Comparison of ENCODE assay signal across 8 cellular contexts in genomic region chr22:37563153-37564081, GRCh38. TPM values are rescaled to one million over a fixed set of nuclear protein-coding genes. Genes with fewer than 3 reads are reported as not detected.
DNase-seq lines count a peak whose midpoint lies in the region; ATAC-seq and TF ChIP-seq lines count a peak whose summit lies in the region.

No MANE protein-coding gene starts in this region.

- POLR2A ChIA-PET in MCF 10A (lab: Yijun Ruan, JAX): interaction anchor here (0.5 to 8.6 kb wide), 14 partner anchors 7 to 1754 kb away, joined by 3 to 194 read pairs (median 4); partner anchors contain the start of gene GGA1

- CTCF ChIA-PET in MCF 10A (lab: Yijun Ruan, JAX): interaction anchor here (0.6 to 15.3 kb wide), 14 partner anchors 7 to 245 kb away, joined by 3 to 667 read pairs (median 4); partner anchors contain the start of gene LGALS2

- H3K27ac ChIP-seq in suprapubic skin: peak overlapping the region; percentile 99

- peaks cover 23% of the 10 kb centered on the region for H3K36me3 Mint-ChIP-seq in MCF 10A (ENCODE audit: insufficient read depth, unreplicated experiment)

- H3K4me3 ChIP-seq in suprapubic skin: no peak overlapping the region

- H3K4me1 ChIP-seq in suprapubic skin: peaks cover 87% of the 10 kb centered on the region

- intact Hi-C loops in MCF 10A (cut with micrococcal nuclease) (loop anchor here (10.0 kb wide), 1 partner anchor 89 kb away; no protein-coding TSS in a partner anchor), left colon (cut with DNase I, micrococcal nuclease) (no loop called here)

- no peaks in the 10 kb centered on the region for H3K27me3 ChIP-seq in suprapubic skin

- TF ChIP-seq EP300 in suprapubic skin (IDR thresholded peaks at IDR 0.05): no peak

- WGBS in suprapubic skin: 19% methylated on average over 14 of the region's 14 CpGs

- no TSS peak for BruUV-seq in MCF 10A (replicated peaks; lab: Mats Ljungman, UMichigan)

- no peaks in the 10 kb centered on the region for H3K9me3 ChIP-seq in suprapubic skin

- peaks cover 26% of the 10 kb centered on the region for H3K4me1 Mint-ChIP-seq in MCF 10A (ENCODE audit: insufficient read depth, unreplicated experiment)

- H3K27ac Mint-ChIP-seq in MCF 10A (ENCODE audit: low read depth, unreplicated experiment): peak overlapping the region; percentile 71

- TF ChIP-seq POLR2A in suprapubic skin (IDR thresholded peaks at IDR 0.05): no peak

- no peaks in the 10 kb centered on the region for H3K9me3 Mint-ChIP-seq in MCF 10A (ENCODE audit: unreplicated experiment)

- H3K4me3 Mint-ChIP-seq in MCF 10A (ENCODE audit: unreplicated experiment): peak overlapping the region; percentile 81

- no peaks in the 10 kb centered on the region for H3K27me3 Mint-ChIP-seq in MCF 10A (ENCODE audit: insufficient read depth, unreplicated experiment)

- peaks cover 22% of the 10 kb centered on the region for H3K36me3 ChIP-seq in suprapubic skin

- peak; percentile 78 for DNase-seq in HS-27A (ENCODE audit: low read depth)
- peak; percentile 89 for DNase-seq in MCF 10A (ENCODE audit: unreplicated experiment)
- peak; percentile 71 to 85 for DNase-seq in left colon
- peak; percentile 90 to 91 for DNase-seq in suprapubic skin (ENCODE audit: low spot score in 2 of 2)
- no peak for DNase-seq in SKM-1 (lab: John Stamatoyannopoulos, UW; ENCODE audit: unreplicated experiment)
- no peak for DNase-seq in COLO668 (lab: John Stamatoyannopoulos, UW; ENCODE audit: unreplicated experiment)
- DNase-seq in cerebellar nuclear complex (lab: John Stamatoyannopoulos, UW): no peak

- TF ChIP-seq CTCF in MCF 10A (IDR thresholded peaks at IDR 0.05; ENCODE audit: unreplicated experiment) (no peak), suprapubic skin (IDR thresholded peaks at IDR 0.05) (no peak)

- ATAC-seq in left colon (peak; percentile 5), GM19467 (IDR thresholded peaks at IDR 0.05; ENCODE audit: unreplicated experiment) (no peak)

RNA-seq across cellular contexts. Expression of gene CDC42EP1, which starts 3.1 kb away (rescaled TPM):
- total RNA-seq in MCF 10A (2022): 86.0 and 148 TPM in 2 replicates
- total RNA-seq in left colon: 10 to 100 TPM; 52.2 to 64.1 TPM
- 10 to 100 TPM; 32.1 to 93.7 (median 80.9) TPM for total RNA-seq in suprapubic skin

RNA-seq across cellular contexts. Expression of gene LGALS2, which starts 16.5 kb away (rescaled TPM):
- not detected in 2 replicates for total RNA-seq in MCF 10A (2022)
- 10 to 100 TPM; 42.9 to 44.5 TPM for total RNA-seq in left colon
- not detected for total RNA-seq in suprapubic skin

RNA-seq across cellular contexts. Expression of gene CARD10, which starts 44.2 kb away (rescaled TPM):
- 20.6 and 22.7 TPM in 2 replicates for total RNA-seq in MCF 10A (2022)
- 10 to 100 TPM; 64.1 to 66.4 TPM for total RNA-seq in left colon
- total RNA-seq in suprapubic skin: 10 to 100 TPM; 12.2 to 17.3 (median 14.8) TPM

RNA-seq across cellular contexts. Expression of gene GGA1, which starts 45.2 kb away (rescaled TPM):
- total RNA-seq in MCF 10A (2022) (52.7 and 59.1 TPM in 2 replicates), left colon (10 to 100 TPM; 56.9 to 73.3 TPM), suprapubic skin (100 to 1,000 TPM in 1 of 4 donors, 10 to 100 TPM in 3; 52.8 to 124 (median 65.3) TPM)

Comparison
In these comparisons a context has a peak if more than half of its experiments do, and no peak if none do; other contexts are left out.
1. DNase-seq: peak in HS-27A (single experiment), MCF 10A (single experiment), left colon (2 of 2) and suprapubic skin (2 of 2); none in SKM-1 (single experiment), COLO668 (single experiment) and cerebellar nuclear complex (0 of 2).
2. RNA of gene LGALS2, which starts 16.5 kb away (total RNA-seq): 42.9 to 44.5 TPM in left colon; not detected in MCF 10A and not detected in suprapubic skin; every median in the first group is over 10 times any median in the second.